21 cellular contexts compared by ENCODE assay signal in the genomic region with DNA sequence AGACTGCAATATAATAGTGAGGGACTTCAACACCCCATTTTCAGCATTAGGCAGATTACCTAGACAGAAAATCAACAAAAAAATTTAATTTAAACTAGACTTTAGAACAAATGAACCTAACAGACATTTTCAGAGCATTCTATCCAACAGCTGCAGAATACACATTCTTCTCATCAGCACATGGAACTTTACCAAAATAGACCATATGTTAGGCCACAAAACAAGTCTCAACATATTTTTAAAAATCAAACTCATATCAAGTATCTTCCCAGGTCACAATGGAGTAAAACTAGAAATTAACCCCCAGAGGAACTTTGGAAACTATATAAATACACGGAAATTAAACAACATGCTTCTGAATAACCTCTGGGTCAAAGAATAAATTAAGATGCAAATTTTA.
DNase-seq lines count a peak whose midpoint lies in the region; ATAC-seq, FAIRE-seq and TF ChIP-seq lines count a peak whose summit lies in the region.
"Had no signal": no experiment of that assay in that cellular context is flagged by ENCODE, and none has a peak within 500 bp of the region (broad histone marks: within the 10 kb centered on the region; RNA-seq: fewer than 3 reads in every experiment).

No MANE protein-coding gene starts in this region.

- DNase-seq in AG10803 (ENCODE audit: low read depth) (peak; percentile 12), NCI-H1694 treated with DMSO at 0.1 percent for 48 hours (lab: John Stamatoyannopoulos, UW) (peak; percentile 77), fibroblast of the aortic adventitia (ENCODE audit: low read depth) (peak; percentile 22), HuH-7 (ENCODE audit: low spot score) (no peak)
- DNase-seq: DMS79, EL, GF-D8, NCI-H1048, NCI-H1417, NCI-H187 treated with DMSO at 0.1 percent for 48 hours, NCI-H2107, NCI-H526 treated with DMSO at 0.1 percent for 48 hours, PC-9 had no signal

- TF ChIP-seq CTCF in AG10803 (conservative IDR thresholded peaks at IDR 0.05; ENCODE audit: low read length) (no peak), fibroblast of the aortic adventitia (IDR thresholded peaks at IDR 0.05; ENCODE audit: insufficient read depth, low read length) (no peak)

- H3K4me3 ChIP-seq in AG10803 (ENCODE audit: low read length) = no peak overlapping the region
- no peak overlapping the region for H3K4me3 ChIP-seq in fibroblast of the aortic adventitia (ENCODE audit: low read depth, low read length)
- H3K4me3 ChIP-seq: PC-9, SJCRH30 had no signal

- ATAC-seq in HG03439 (IDR thresholded peaks at IDR 0.05; ENCODE audit: unreplicated experiment) (no peak), HG03135 (IDR thresholded peaks at IDR 0.05; ENCODE audit: unreplicated experiment) (no peak), HG02970 (IDR thresholded peaks at IDR 0.05; ENCODE audit: low FRiP score, unreplicated experiment) (no peak)
- ATAC-seq: Right ventricle myocardium inferior had no signal

- FAIRE-seq in endometrium (lab: Jason Lieb, UNC) = peak; percentile 12
- FAIRE-seq: GM12891, H54 had no signal
